9 cellular contexts compared by ENCODE assay signal in genomic region chr7:73861305-73861704, GRCh38. TPM values are rescaled to one million over a fixed set of nuclear protein-coding genes. Genes with fewer than 3 reads are reported as not detected.
"Had no signal": no experiment of that assay in that cellular context is flagged by ENCODE, and none has a peak within 500 bp of the region (broad histone marks: within the 10 kb centered on the region; RNA-seq: fewer than 3 reads in every experiment).

No MANE protein-coding gene starts in this region.

- FAIRE-seq: G401.6, GM12878, GM12891, GM12892, GM18507, GM19239 had no signal

- ATAC-seq: GM12878 had no signal

- H3K4me3 ChIP-seq: GM12878 had no signal

- DNase-seq: GDM1, GF-D8 had no signal

RNA-seq across cellular contexts. Expression of gene TMEM270, which starts 0.3 kb away (rescaled TPM):
- total RNA-seq: G401, GM12878 had no signal
- polyA plus RNA-seq: GM12878 had no signal

RNA-seq across cellular contexts. Expression of gene METTL27, which starts 19.0 kb away (rescaled TPM):
- total RNA-seq: G401 had no signal
